ENCODE assay signal across 23 cellular contexts in genomic region chr15:44315164-44315563, GRCh38. TPM values are rescaled to one million over a fixed set of nuclear protein-coding genes. Genes with fewer than 3 reads are reported as not detected.
DNase-seq lines count a peak whose midpoint lies in the region; ATAC-seq, FAIRE-seq and TF ChIP-seq lines count a peak whose summit lies in the region.
"Had no signal": no experiment of that assay in that cellular context is flagged by ENCODE, and none has a peak within 500 bp of the region (broad histone marks: within the 10 kb centered on the region; RNA-seq: fewer than 3 reads in every experiment).

No MANE protein-coding gene starts in this region.

- FAIRE-seq in frontal cortex (lab: Jason Lieb, UNC), result no peak
- FAIRE-seq: H54 had no signal

- H3K9me3 Mint-ChIP-seq in neural progenitor cell, result no peaks in the 10 kb centered on the region
- H3K9me3 Mint-ChIP-seq: CD4-positive, alpha-beta memory T cell had no signal

- H3K4me1 Mint-ChIP-seq in neural progenitor cell, result peaks cover 6% of the 10 kb centered on the region

- no peaks in the 10 kb centered on the region for H3K9me2 ChIP-seq in hepatocyte (replicated peaks; ENCODE audit: insufficient read depth)
- H3K9me2 ChIP-seq: SK-N-SH had no signal

- 65% methylated on average over 2 of the region's 2 CpGs for WGBS in hepatocyte (ENCODE audit: low lambda C conversion rate, missing lambda C conversion rate)

- no peaks in the 10 kb centered on the region for H4K20me1 ChIP-seq in hepatocyte (ENCODE audit: insufficient read depth, poor library complexity, severe bottlenecking)
- H4K20me1 ChIP-seq in neural progenitor cell (ENCODE audit: low read depth), result no peaks in the 10 kb centered on the region

- H3K9ac ChIP-seq in neural progenitor cell, result peak overlapping the region; percentile 25
- H3K9ac ChIP-seq: SK-N-SH had no signal

- H3K27me3 ChIP-seq in hepatocyte (no peaks in the 10 kb centered on the region), neural progenitor cell (no peaks in the 10 kb centered on the region)
- H3K27me3 ChIP-seq: BE2C had no signal

- H3K27ac ChIP-seq in hepatocyte (peak overlapping the region; percentile 17), neural progenitor cell (no peak overlapping the region)

- H3K4me2 ChIP-seq in hepatocyte (peak overlapping the region; percentile 2), neural progenitor cell (no peak overlapping the region)
- H3K4me2 ChIP-seq: SK-N-SH had no signal

- peaks cover 2% of the 10 kb centered on the region for H3K36me3 Mint-ChIP-seq in neural progenitor cell

- H2AFZ ChIP-seq in hepatocyte (no peak overlapping the region), neural progenitor cell (replicated peaks) (no peak overlapping the region)

- H3F3A ChIP-seq in neural progenitor cell (ENCODE audit: low read depth), result no peaks in the 10 kb centered on the region

- H3K4me3 ChIP-seq in LNCaP clone FGC (ENCODE audit: low read depth, low read length), result peak overlapping the region; percentile 0; the same call in 1 of the 2 replicates
- H3K4me3 ChIP-seq in hepatocyte, result no peak overlapping the region
- H3K4me3 ChIP-seq in neural progenitor cell, result no peak overlapping the region

- peaks cover 53% of the 10 kb centered on the region for H3K79me2 ChIP-seq in hepatocyte
- no peaks in the 10 kb centered on the region for H3K79me2 ChIP-seq in neural progenitor cell (ENCODE audit: low read depth)

- H3K36me3 ChIP-seq in hepatocyte (replicated peaks; ENCODE audit: insufficient read depth, low read depth) (no peaks in the 10 kb centered on the region), neural progenitor cell (no peaks in the 10 kb centered on the region)
- H3K36me3 ChIP-seq: BE2C had no signal

- no peak for TF ChIP-seq CTCF in LNCaP clone FGC (IDR thresholded peaks at IDR 0.05; ENCODE audit: control insufficient read depth, extremely low read depth, insufficient read depth)
- no peak for TF ChIP-seq CTCF in hepatocyte (IDR thresholded peaks at IDR 0.05; ENCODE audit: poor library complexity)
- TF ChIP-seq CTCF in neural progenitor cell (IDR thresholded peaks at IDR 0.05), result no peak

- no peak overlapping the region for H3K27ac Mint-ChIP-seq in neural progenitor cell

- H3K4me1 ChIP-seq in hepatocyte (ENCODE audit: insufficient read depth), result no peaks in the 10 kb centered on the region
- peaks cover 6% of the 10 kb centered on the region for H3K4me1 ChIP-seq in neural progenitor cell
- H3K4me1 ChIP-seq: BE2C had no signal

- ATAC-seq in HG02938 (IDR thresholded peaks at IDR 0.05; ENCODE audit: unreplicated experiment) (no peak), GM19463 (IDR thresholded peaks at IDR 0.05; ENCODE audit: unreplicated experiment) (no peak)
- ATAC-seq: Panc1, Right ventricle myocardium inferior had no signal

- H3K27me3 Mint-ChIP-seq in neural progenitor cell (ENCODE audit: insufficient read depth, low read depth), result no peaks in the 10 kb centered on the region
- H3K27me3 Mint-ChIP-seq: CD4-positive, alpha-beta memory T cell had no signal

- H3K4me3 Mint-ChIP-seq in neural progenitor cell, result no peak overlapping the region
- H3K4me3 Mint-ChIP-seq: CD4-positive, alpha-beta memory T cell had no signal

- DNase-seq in LNCaP clone FGC (ENCODE audit: low read depth) (no peak), NOMO-1 treated with DMSO at 0.1 percent for 48 hours (lab: John Stamatoyannopoulos, UW; ENCODE audit: unreplicated experiment) (peak; percentile 40), hepatocyte (ENCODE audit: low spot score) (no peak), neural progenitor cell (ENCODE audit: low spot score) (no peak), KG1 (lab: John Stamatoyannopoulos, UW) (no peak), frontal cortex (ENCODE audit: low spot score in 2 of 2) (no peak)
- DNase-seq: ACHN; BE2C; CD4-positive, alpha-beta memory T cell; DMS79; GF-D8; Kasumi-1; NCI-H1092; NCI-H1694; NCI-H2107; NCI-H226; NCI-H69; SK-N-SH had no signal

- H3K9me3 ChIP-seq in hepatocyte (ENCODE audit: low read depth), result no peaks in the 10 kb centered on the region
- H3K9me3 ChIP-seq in neural progenitor cell (ENCODE audit: low read depth), result no peaks in the 10 kb centered on the region
- H3K9me3 ChIP-seq: BE2C, SK-N-SH had no signal

RNA-seq across cellular contexts. Expression of gene GOLM2, which starts 26.6 kb away (rescaled TPM):
- total RNA-seq in hepatocyte, result 115 and 128 TPM in 2 replicates
- 58.6 and 75.7 TPM in 2 replicates for polyA plus RNA-seq in hepatocyte
- total RNA-seq in neural progenitor cell (ENCODE audit: low replicate concordance), result 32.3 and 45.6 TPM in 2 replicates
- 232 TPM for total RNA-seq in frontal cortex
